ENCODE assay signal across 30 cellular contexts in genomic region chr18:7105943-7106342, GRCh38. TPM values are rescaled to one million over a fixed set of nuclear protein-coding genes. Genes with fewer than 3 reads are reported as not detected.
"Had no signal": no experiment of that assay in that cellular context is flagged by ENCODE, and none has a peak within 500 bp of the region (broad histone marks: within the 10 kb centered on the region; RNA-seq: fewer than 3 reads in every experiment).

No MANE protein-coding gene starts in this region.

- DNase-seq: dermis blood vessel endothelial cell; effector memory CD4-positive, alpha-beta T cell; foreskin keratinocyte; heart left ventricle; kidney; mucosa of descending colon; naive B cell; stimulated activated CD4-positive, alpha-beta T cell treated with anti-CD3 and anti-CD28 coated beads, Interleukin-2, amount 100 ng/mL, for 24 hours; stimulated activated CD4-positive, alpha-beta T cell treated with anti-CD3 and anti-CD28 coated beads, Interleukin-4, amount 100 ng/mL, for 24 hours; stimulated activated naive CD4-positive, alpha-beta T cell treated with Interleukin-2 at 50 U/mL for 16 hours; stomach; thyroid gland; trophoblast cell had no signal

- H3K9me3 Mint-ChIP-seq: mesothelial cell of epicardium had no signal

- H3K4me1 ChIP-seq: esophagus muscularis mucosa, foreskin keratinocyte, gastroesophageal sphincter, heart left ventricle, parathyroid adenoma, prostate gland, right atrium auricular region, stomach had no signal

- H3K4me1 Mint-ChIP-seq: memory B cell; naive B cell; stimulated activated effector memory CD8-positive, alpha-beta T cell treated with anti-CD3 and anti-CD28 coated beads, Interleukin-12 subunit alpha, Interleukin-12 subunit beta, amount 100 ng/mL, for 72 hours had no signal

- H3K36me3 Mint-ChIP-seq: memory B cell; natural killer cell treated with Interleukin-12 subunit alpha and Interleukin-12 subunit beta and Interleukin-15 and Interleukin-18, amount 100 ng/mL, for 72 hours; stimulated activated effector memory CD8-positive, alpha-beta T cell treated with anti-CD3 and anti-CD28 coated beads, Interleukin-12 subunit alpha, Interleukin-12 subunit beta, amount 100 ng/mL, for 72 hours had no signal

- H3K27ac ChIP-seq: coronary artery, esophagus muscularis mucosa, foreskin keratinocyte, gastroesophageal sphincter, heart left ventricle, hepatocyte, neutrophil, parathyroid adenoma, prostate gland, right atrium auricular region, stomach had no signal

- FAIRE-seq: endothelial cell of umbilical vein, kidney had no signal

- H2AFZ ChIP-seq: hepatocyte, parathyroid adenoma had no signal

- H3K4me2 ChIP-seq: hepatocyte had no signal

- H3K36me3 ChIP-seq: esophagus muscularis mucosa, gastroesophageal sphincter, heart left ventricle, neutrophil, prostate gland, right atrium auricular region, stomach, thyroid gland had no signal

- H3K4me3 ChIP-seq: coronary artery, esophagus muscularis mucosa, gastroesophageal sphincter, heart left ventricle, hepatocyte, lung, mucosa of descending colon, prostate gland, right atrium auricular region, stomach, thyroid gland had no signal

- ATAC-seq: foreskin keratinocyte; gastroesophageal sphincter; heart left ventricle; left lobe of liver; mucosa of descending colon; natural killer cell treated with Interleukin-12 subunit alpha and Interleukin-12 subunit beta and Interleukin-15 and Interleukin-18, amount 100 ng/mL, for 72 hours; sciatic nerve; stimulated activated effector memory CD8-positive, alpha-beta T cell treated with anti-CD3 and anti-CD28 coated beads, Interleukin-12 subunit alpha, Interleukin-12 subunit beta, amount 100 ng/mL, for 72 hours had no signal

- H3K9me3 ChIP-seq: esophagus muscularis mucosa, gastroesophageal sphincter, heart left ventricle, mucosa of descending colon, neutrophil, prostate gland, right atrium auricular region, stomach, thyroid gland had no signal

- H3K27me3 Mint-ChIP-seq: memory B cell had no signal

- H3K27me3 ChIP-seq: foreskin keratinocyte, hepatocyte, right atrium auricular region, thyroid gland had no signal

- H3K27ac Mint-ChIP-seq: memory B cell; mesothelial cell of epicardium; naive B cell; natural killer cell treated with Interleukin-12 subunit alpha and Interleukin-12 subunit beta and Interleukin-15 and Interleukin-18, amount 100 ng/mL, for 72 hours; stimulated activated effector memory CD8-positive, alpha-beta T cell treated with anti-CD3 and anti-CD28 coated beads, Interleukin-12 subunit alpha, Interleukin-12 subunit beta, amount 100 ng/mL, for 72 hours had no signal

- H3K9ac ChIP-seq: parathyroid adenoma had no signal

- H3K4me3 Mint-ChIP-seq: memory B cell; mesothelial cell of epicardium; naive B cell; natural killer cell treated with Interleukin-12 subunit alpha and Interleukin-12 subunit beta and Interleukin-15 and Interleukin-18, amount 100 ng/mL, for 72 hours; neural crest cell; stimulated activated effector memory CD8-positive, alpha-beta T cell treated with anti-CD3 and anti-CD28 coated beads, Interleukin-12 subunit alpha, Interleukin-12 subunit beta, amount 100 ng/mL, for 72 hours had no signal

RNA-seq across cellular contexts. Expression of gene LAMA1, which starts 11.7 kb away (rescaled TPM):
- total RNA-seq: endothelial cell of umbilical vein; natural killer cell treated with Interleukin-12 subunit alpha and Interleukin-12 subunit beta and Interleukin-15 and Interleukin-18, amount 100 ng/mL, for 72 hours had no signal
